10 cellular contexts compared by ENCODE assay signal in genomic region chr13:114113961-114114360, GRCh38. TPM values are rescaled to one million over a fixed set of nuclear protein-coding genes. Genes with fewer than 3 reads are reported as not detected.
DNase-seq lines count a peak whose midpoint lies in the region; ATAC-seq and TF ChIP-seq lines count a peak whose summit lies in the region.
"Had no signal": no experiment of that assay in that cellular context is flagged by ENCODE, and none has a peak within 500 bp of the region (broad histone marks: within the 10 kb centered on the region; RNA-seq: fewer than 3 reads in every experiment).

No MANE protein-coding gene starts in this region.

- TF ChIP-seq CTCF in fibroblast of lung (conservative IDR thresholded peaks at IDR 0.05 in 1 of 2, IDR thresholded peaks at IDR 0.05 in 1 of 2; ENCODE audit: low read depth in 1 of 2, low read length in 2 of 2): no peak

- H3K4me2 ChIP-seq in fibroblast of lung (ENCODE audit: extremely low read depth, insufficient read depth, low read length): no peak overlapping the region

- H3K9me3 ChIP-seq in fibroblast of lung (ENCODE audit: control insufficient read depth, insufficient read depth, low read depth, low read length): no peaks in the 10 kb centered on the region
- H3K9me3 ChIP-seq in MG63: no peaks in the 10 kb centered on the region
- H3K9me3 ChIP-seq: adrenal gland had no signal

- H3K4me1 ChIP-seq in fibroblast of lung (ENCODE audit: control insufficient read depth, extremely low read depth, insufficient read depth, low read length): peaks cover 62% of the 10 kb centered on the region
- H3K4me1 ChIP-seq: adrenal gland had no signal

- H4K20me1 ChIP-seq in fibroblast of lung (ENCODE audit: control insufficient read depth, extremely low read depth, insufficient read depth, low read length): no peaks in the 10 kb centered on the region

- H3K79me2 ChIP-seq in fibroblast of lung (ENCODE audit: control insufficient read depth, insufficient read depth, low read length): peaks cover 82% of the 10 kb centered on the region

- DNase-seq in activated gamma-delta T cell treated with Interleukin-2 at 50 U/mL for 16 hours: peak; percentile 2
- DNase-seq in activated gamma-delta T cell (lab: John Stamatoyannopoulos, UW): no peak
- peak; percentile 49 for DNase-seq in activated CD8-positive, alpha-beta memory T cell treated with anti-CD3 and anti-CD28 coated beads, Interleukin-2, amount 50 U/mL, for 48 hours
- no peak for DNase-seq in fibroblast of lung (ENCODE audit: low read depth in 2 of 2)
- DNase-seq in stimulated activated naive CD8-positive, alpha-beta T cell treated with anti-CD3 and anti-CD28 coated beads, Interleukin-15, Interleukin-2, amounts not matched to agents 100 U/mL and 50 U/mL, for 24 hours: peak; percentile 9
- DNase-seq in midbrain (lab: John Stamatoyannopoulos, UW): no peak
- DNase-seq in inferior parietal cortex (ENCODE audit: extremely low spot score): no peak
- DNase-seq in MG63: no peak
- DNase-seq: HCEC 1CT had no signal

- peaks cover 11% of the 10 kb centered on the region for H3K36me3 ChIP-seq in fibroblast of lung (ENCODE audit: control insufficient read depth, insufficient read depth, low read length)
- peaks cover 9% of the 10 kb centered on the region for H3K36me3 ChIP-seq in MG63
- H3K36me3 ChIP-seq: adrenal gland had no signal

- H3K27me3 ChIP-seq in fibroblast of lung (ENCODE audit: control insufficient read depth, insufficient read depth, low read length) (no peaks in the 10 kb centered on the region), MG63 (no peaks in the 10 kb centered on the region)
- H3K27me3 ChIP-seq: adrenal gland had no signal

- ATAC-seq in stimulated activated naive CD8-positive, alpha-beta T cell treated with anti-CD3 and anti-CD28 coated beads, Interleukin-15, Interleukin-2, amounts not matched to agents 100 U/mL and 50 U/mL, for 24 hours: no peak

- no peak overlapping the region for H2AFZ ChIP-seq in fibroblast of lung (ENCODE audit: low read length)

- H3K9ac ChIP-seq in fibroblast of lung (ENCODE audit: insufficient read depth, low read length): no peak overlapping the region

- peak overlapping the region; percentile 49 for H3K27ac ChIP-seq in fibroblast of lung (ENCODE audit: insufficient read depth, low read length)

- H3K4me3 ChIP-seq in fibroblast of lung (replicated peaks in 1 of 4; ENCODE audit: control extremely low read depth in 1 of 4, insufficient read depth in 1 of 4, low read depth in 3 of 4, low read length in 4 of 4) (no peak overlapping the region), MG63 (no peak overlapping the region)
- H3K4me3 ChIP-seq: adrenal gland had no signal

RNA-seq across cellular contexts. Expression of gene RASA3, which starts 18.5 kb away (rescaled TPM):
- 21.6 and 26.6 TPM in 2 replicates for total RNA-seq in fibroblast of lung
- polyA plus RNA-seq in fibroblast of lung: 31.1 and 34.1 TPM in 2 replicates
- 32.0 and 32.4 TPM in 2 replicates for polyA plus RNA-seq in fibroblast of lung (2012)
- polyA minus RNA-seq in fibroblast of lung (ENCODE audit: low replicate concordance): 20.1 and 29.0 TPM in 2 replicates
- total RNA-seq in MG63 (2014; rRNA removed; shearing (Covaris generic); ENCODE audit: low replicate concordance): 18.8 and 21.7 TPM in 2 replicates

Comparison
In these comparisons a context has a peak if more than half of its experiments do, and no peak if none do; other contexts are left out.
1. DNase-seq: peak in activated gamma-delta T cell treated with Interleukin-2 at 50 U/mL for 16 hours (single experiment), activated CD8-positive, alpha-beta memory T cell treated with anti-CD3 and anti-CD28 coated beads, Interleukin-2, amount 50 U/mL, for 48 hours (single experiment) and stimulated activated naive CD8-positive, alpha-beta T cell treated with anti-CD3 and anti-CD28 coated beads, Interleukin-15, Interleukin-2, amounts not matched to agents 100 U/mL and 50 U/mL, for 24 hours (single experiment); none in activated gamma-delta T cell (single experiment), fibroblast of lung (0 of 2), midbrain (single experiment), inferior parietal cortex (single experiment) and MG63 (single experiment).